ENCODE assay signal across 1 cellular context in genomic region chr16:1102921-1103648, GRCh38.
TF ChIP-seq lines count a peak whose summit lies in the region.

No MANE protein-coding gene starts in this region.

TF ChIP-seq in endothelial cell of umbilical vein, 7 proteins besides CTCF, POLR2A, EP300 and RAD21 (continued from another document):
- TF ChIP-seq MYC (IDR thresholded peaks at IDR 0.05; ENCODE audit: low read depth, low read length), result no peak
- no peak for TF ChIP-seq JUN (IDR thresholded peaks at IDR 0.05; ENCODE audit: borderline replicate concordance, insufficient read depth, insufficient read length, low read depth)
- no peak for TF ChIP-seq FOS (IDR thresholded peaks at IDR 0.05; ENCODE audit: borderline replicate concordance, insufficient read depth, low read length)
